12 cellular contexts compared by ENCODE assay signal in genomic region chr13:44932850-44933251, GRCh38. TPM values are rescaled to one million over a fixed set of nuclear protein-coding genes. Genes with fewer than 3 reads are reported as not detected.
DNase-seq lines count a peak whose midpoint lies in the region; ATAC-seq, FAIRE-seq and TF ChIP-seq lines count a peak whose summit lies in the region.
"Had no signal": no experiment of that assay in that cellular context is flagged by ENCODE, and none has a peak within 500 bp of the region (broad histone marks: within the 10 kb centered on the region; RNA-seq: fewer than 3 reads in every experiment).

No MANE protein-coding gene starts in this region.

- H4K20me1 ChIP-seq in smooth muscle cell (ENCODE audit: low read depth) = no peaks in the 10 kb centered on the region

- no peak for TF ChIP-seq CTCF in kidney (IDR thresholded peaks at IDR 0.05; ENCODE audit: borderline replicate concordance, extremely low read depth, insufficient read depth)
- no peak for TF ChIP-seq CTCF in smooth muscle cell (IDR thresholded peaks at IDR 0.05; ENCODE audit: borderline replicate concordance, insufficient read depth, poor library complexity, severe bottlenecking)

- no peaks in the 10 kb centered on the region for H3K79me2 ChIP-seq in smooth muscle cell (ENCODE audit: low read depth)

- H3K36me3 ChIP-seq in kidney (ENCODE audit: control insufficient read depth in 1 of 2, insufficient read depth in 2 of 2, low read length in 2 of 2) (no peaks in the 10 kb centered on the region), smooth muscle cell (ENCODE audit: low read depth) (no peaks in the 10 kb centered on the region)

- no peaks in the 10 kb centered on the region for H3K36me3 Mint-ChIP-seq in activated T-helper 1 cell treated with anti-CD3 and anti-CD28 coated beads, Interleukin-12 subunit alpha, Interleukin-12 subunit beta, Interleukin-2, Interleukin-4 antibody, amounts not matched to agents 30 ng/mL and 10 ng/mL and 1 ng/mL, durations not matched to agents 14 hours and 24 hours and 36 hours (ENCODE audit: low read depth)

- peaks cover 9% of the 10 kb centered on the region for H3K4me1 Mint-ChIP-seq in activated T-helper 1 cell treated with anti-CD3 and anti-CD28 coated beads, Interleukin-12 subunit alpha, Interleukin-12 subunit beta, Interleukin-2, Interleukin-4 antibody, amounts not matched to agents 30 ng/mL and 10 ng/mL and 1 ng/mL, durations not matched to agents 14 hours and 24 hours and 36 hours (ENCODE audit: low read depth)

- ATAC-seq in GM21723 (IDR thresholded peaks at IDR 0.05; ENCODE audit: unreplicated experiment) = no peak

- FAIRE-seq in kidney (lab: Jason Lieb, UNC) = peak; percentile 63

- H3F3A ChIP-seq in smooth muscle cell (ENCODE audit: low read depth) = peaks cover 4% of the 10 kb centered on the region

- H3K27ac ChIP-seq in kidney (ENCODE audit: low read depth in 2 of 2, low read length in 2 of 2) (peak overlapping the region; percentile 56 to 75), smooth muscle cell (ENCODE audit: low read depth) (peak overlapping the region; percentile 44)

- H3K4me3 Mint-ChIP-seq in activated T-helper 1 cell treated with anti-CD3 and anti-CD28 coated beads, Interleukin-12 subunit alpha, Interleukin-12 subunit beta, Interleukin-2, Interleukin-4 antibody, amounts not matched to agents 30 ng/mL and 10 ng/mL and 1 ng/mL, durations not matched to agents 14 hours and 24 hours and 36 hours = no peak overlapping the region
- H3K4me3 Mint-ChIP-seq: T-helper 1 cell treated with Interleukin-12 subunit alpha and Interleukin-12 subunit beta and Interleukin-4 antibody, amounts not matched to agents 30 μg/mL and 1 μg/mL, for 36 hours had no signal

- intact Hi-C loops in kidney (cut with DNase I) = no loop called here
- intact Hi-C loops in activated T-helper 1 cell treated with anti-CD3 and anti-CD28 coated beads, Interleukin-12 subunit alpha, Interleukin-12 subunit beta, Interleukin-2, Interleukin-4 antibody, amounts not matched to agents 30 ng/mL and 10 ng/mL and 1 ng/mL, durations not matched to agents 14 hours and 24 hours and 36 hours (cut with micrococcal nuclease) = loop anchor here (10.0 kb wide), 1 partner anchor 1358 kb away; no protein-coding TSS in a partner anchor

- H3K9ac ChIP-seq in kidney (ENCODE audit: low read length in 2 of 2) = no peak overlapping the region
- no peak overlapping the region for H3K9ac ChIP-seq in smooth muscle cell (ENCODE audit: low read depth)

- H3K9me3 ChIP-seq in kidney (ENCODE audit: control insufficient read depth in 1 of 2, low read length in 2 of 2) (no peaks in the 10 kb centered on the region), smooth muscle cell (replicated peaks; ENCODE audit: low read depth) (no peaks in the 10 kb centered on the region)

- peak overlapping the region; percentile 26 for H3K4me2 ChIP-seq in smooth muscle cell

- peak; percentile 29 for DNase-seq in LHCN-M2 (ENCODE audit: low read depth)
- DNase-seq in brain pericyte (ENCODE audit: low read depth, low spot score) = peak; percentile 42
- DNase-seq in kidney = no peak
- DNase-seq in smooth muscle cell (lab: John Stamatoyannopoulos, UW; ENCODE audit: unreplicated experiment) = no peak
- no peak for DNase-seq in activated T-helper 1 cell treated with anti-CD3 and anti-CD28 coated beads, Interleukin-12 subunit alpha, Interleukin-12 subunit beta, Interleukin-2, Interleukin-4 antibody, amounts not matched to agents 30 ng/mL and 10 ng/mL and 1 ng/mL, durations not matched to agents 14 hours and 24 hours and 36 hours (ENCODE audit: low spot score)
- no peak for DNase-seq in activated CD4-positive, alpha-beta T cell treated with anti-CD3 and anti-CD28 coated beads for 48 hours
- no peak for DNase-seq in NCI-H187 treated with DMSO at 0.1 percent for 48 hours (lab: John Stamatoyannopoulos, UW)
- DNase-seq: DMS 273 treated with DMSO at 0.1 percent for 48 hours, erythroblast, NCI-H345 had no signal

- H3K27ac Mint-ChIP-seq in activated T-helper 1 cell treated with anti-CD3 and anti-CD28 coated beads, Interleukin-12 subunit alpha, Interleukin-12 subunit beta, Interleukin-2, Interleukin-4 antibody, amounts not matched to agents 30 ng/mL and 10 ng/mL and 1 ng/mL, durations not matched to agents 14 hours and 24 hours and 36 hours = no peak overlapping the region
- H3K27ac Mint-ChIP-seq: T-helper 1 cell treated with Interleukin-12 subunit alpha and Interleukin-12 subunit beta and Interleukin-4 antibody, amounts not matched to agents 30 μg/mL and 1 μg/mL, for 36 hours had no signal

- H3K9me3 Mint-ChIP-seq in activated T-helper 1 cell treated with anti-CD3 and anti-CD28 coated beads, Interleukin-12 subunit alpha, Interleukin-12 subunit beta, Interleukin-2, Interleukin-4 antibody, amounts not matched to agents 30 ng/mL and 10 ng/mL and 1 ng/mL, durations not matched to agents 14 hours and 24 hours and 36 hours = no peaks in the 10 kb centered on the region
- H3K9me3 Mint-ChIP-seq: T-helper 1 cell treated with Interleukin-12 subunit alpha and Interleukin-12 subunit beta and Interleukin-4 antibody, amounts not matched to agents 30 μg/mL and 1 μg/mL, for 36 hours had no signal

- H2AFZ ChIP-seq in smooth muscle cell (ENCODE audit: low read depth) = no peak overlapping the region

- H3K27me3 ChIP-seq in smooth muscle cell (ENCODE audit: low read depth) = no peaks in the 10 kb centered on the region

- peaks cover 14% of the 10 kb centered on the region for H3K27me3 Mint-ChIP-seq in activated T-helper 1 cell treated with anti-CD3 and anti-CD28 coated beads, Interleukin-12 subunit alpha, Interleukin-12 subunit beta, Interleukin-2, Interleukin-4 antibody, amounts not matched to agents 30 ng/mL and 10 ng/mL and 1 ng/mL, durations not matched to agents 14 hours and 24 hours and 36 hours (ENCODE audit: insufficient read depth)

- 75% methylated on average over 7 of the region's 7 CpGs for WGBS in smooth muscle cell (ENCODE audit: low lambda C conversion rate)

- H3K4me1 ChIP-seq in kidney (ENCODE audit: control insufficient read depth in 1 of 2, insufficient read depth in 1 of 2, low read depth in 1 of 2, low read length in 2 of 2) = peaks cover 8 to 11% of the 10 kb centered on the region in 2 donors
- H3K4me1 ChIP-seq in smooth muscle cell (ENCODE audit: low read depth) = peaks cover 3% of the 10 kb centered on the region

- no peak overlapping the region for H3K4me3 ChIP-seq in kidney (ENCODE audit: low read length in 2 of 2)
- H3K4me3 ChIP-seq in smooth muscle cell = no peak overlapping the region

RNA-seq across cellular contexts. Expression of gene NUFIP1, which starts 56.4 kb away (rescaled TPM):
- total RNA-seq in LHCN-M2 (2014; rRNA removed) = 4.0 and 4.1 TPM in 2 replicates
- polyA plus RNA-seq in LHCN-M2 (2012) = 3.5 TPM
- total RNA-seq in kidney = 5.5 TPM
- 3.4 TPM for polyA plus RNA-seq in kidney (ENCODE audit: insufficient read depth, low read depth, low replicate concordance)
- total RNA-seq in smooth muscle cell = 3.8 and 4.2 TPM in 2 replicates
- 4.5 and 5.2 TPM in 2 replicates for polyA plus RNA-seq in smooth muscle cell
- 12.2 and 13.5 TPM in 2 replicates for total RNA-seq in activated T-helper 1 cell treated with anti-CD3 and anti-CD28 coated beads, Interleukin-12 subunit alpha, Interleukin-12 subunit beta, Interleukin-2, Interleukin-4 antibody, amounts not matched to agents 30 ng/mL and 10 ng/mL and 1 ng/mL, durations not matched to agents 14 hours and 24 hours and 36 hours

RNA-seq across cellular contexts. Expression of gene GPALPP1, which starts 56.5 kb away (rescaled TPM):
- total RNA-seq in LHCN-M2 (2014; rRNA removed) (24.4 and 25.3 TPM in 2 replicates), kidney (25.1 TPM), smooth muscle cell (23.1 and 28.4 TPM in 2 replicates)
- 10.6 TPM for polyA plus RNA-seq in LHCN-M2 (2012)
- polyA plus RNA-seq in kidney (ENCODE audit: insufficient read depth, low read depth, low replicate concordance) (9.2 TPM), smooth muscle cell (11.1 and 13.7 TPM in 2 replicates)
- 29.8 and 33.5 TPM in 2 replicates for total RNA-seq in activated T-helper 1 cell treated with anti-CD3 and anti-CD28 coated beads, Interleukin-12 subunit alpha, Interleukin-12 subunit beta, Interleukin-2, Interleukin-4 antibody, amounts not matched to agents 30 ng/mL and 10 ng/mL and 1 ng/mL, durations not matched to agents 14 hours and 24 hours and 36 hours

Comparison
In these comparisons a context has a peak if more than half of its experiments do, and no peak if none do; other contexts are left out.
1. DNase-seq: peak in LHCN-M2 (single experiment) and brain pericyte (single experiment); none in kidney (single experiment), smooth muscle cell (single experiment), activated T-helper 1 cell treated with anti-CD3 and anti-CD28 coated beads, Interleukin-12 subunit alpha, Interleukin-12 subunit beta, Interleukin-2, Interleukin-4 antibody, amounts not matched to agents 30 ng/mL and 10 ng/mL and 1 ng/mL, durations not matched to agents 14 hours and 24 hours and 36 hours (single experiment), activated CD4-positive, alpha-beta T cell treated with anti-CD3 and anti-CD28 coated beads for 48 hours (single experiment) and NCI-H187 treated with DMSO at 0.1 percent for 48 hours (single experiment).